ENCODE assay signal across 1 cellular context in genomic region chr1:31006760-31007159, GRCh38.
TF ChIP-seq lines count a peak whose summit lies in the region.

No MANE protein-coding gene starts in this region.

TF ChIP-seq in IMR-90, 13 proteins besides CTCF, POLR2A, EP300 and RAD21:
- TF ChIP-seq NFE2L2 (IDR thresholded peaks at IDR 0.05; ENCODE audit: low read depth, low read length), result no peak
- TF ChIP-seq ELK1 (IDR thresholded peaks at IDR 0.05; ENCODE audit: borderline replicate concordance, low read depth, low read length), result no peak
- TF ChIP-seq USF2 (IDR thresholded peaks at IDR 0.05; ENCODE audit: low read depth, low read length), result no peak
- TF ChIP-seq MXI1 (IDR thresholded peaks at IDR 0.05; ENCODE audit: borderline replicate concordance, low read depth, low read length), result no peak
- TF ChIP-seq CHD1 (IDR thresholded peaks at IDR 0.05; ENCODE audit: low read depth, low read length), result no peak
- no peak for TF ChIP-seq MAZ (IDR thresholded peaks at IDR 0.05; ENCODE audit: borderline replicate concordance, low read depth, low read length)
- TF ChIP-seq FOS (IDR thresholded peaks at IDR 0.05; ENCODE audit: low read depth, low read length), result no peak
- no peak for TF ChIP-seq CEBPB (IDR thresholded peaks at IDR 0.05; ENCODE audit: low read depth, low read length)
- no peak for TF ChIP-seq SMC3 (IDR thresholded peaks at IDR 0.05; ENCODE audit: low read depth, low read length)
- TF ChIP-seq BHLHE40 (IDR thresholded peaks at IDR 0.05; ENCODE audit: low read depth, low read length), result no peak
- TF ChIP-seq MAFK (IDR thresholded peaks at IDR 0.05; ENCODE audit: low read depth, low read length), result no peak
